13 cellular contexts compared by ENCODE assay signal in the genomic region with DNA sequence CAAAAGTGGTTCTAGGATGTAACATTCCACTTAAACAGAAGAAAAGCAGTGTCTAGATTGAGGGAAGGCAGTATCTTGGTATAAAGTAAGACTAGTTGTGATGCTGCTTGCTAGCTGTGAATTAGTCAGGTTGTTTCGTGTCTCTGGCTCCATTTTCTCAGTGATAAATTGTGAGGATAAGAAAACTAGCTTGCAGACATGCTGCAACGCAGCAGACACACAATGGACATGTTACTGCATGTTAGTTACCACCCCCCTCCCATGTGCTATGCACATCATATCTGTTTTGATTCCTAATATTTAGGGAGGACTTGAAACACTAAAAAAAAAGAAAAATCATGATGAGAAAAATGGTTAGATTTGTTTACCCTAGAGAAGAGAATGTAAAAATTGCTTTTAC.
"Had no signal": no experiment of that assay in that cellular context is flagged by ENCODE, and none has a peak within 500 bp of the region (broad histone marks: within the 10 kb centered on the region; RNA-seq: fewer than 3 reads in every experiment).

No MANE protein-coding gene starts in this region.

- H3K36me3 ChIP-seq: tibial nerve had no signal

- DNase-seq: activated effector memory CD4-positive, alpha-beta T cell treated with anti-CD3 and anti-CD28 coated beads, Interleukin-2, amount 50 U/mL, for 16 hours; activated naive CD8-positive, alpha-beta T cell treated with anti-CD3 and anti-CD28 coated beads, Interleukin-2, amount 10 ng/mL, durations not matched to agents 7 days and 5 days; effector memory CD4-positive, alpha-beta T cell; foreskin melanocyte; immature natural killer cell; left cardiac atrium; naive B cell; stimulated activated CD4-positive, alpha-beta T cell treated with anti-CD3 and anti-CD28 coated beads, Interleukin-2, amount 100 ng/mL, for 48 hours; stimulated activated naive B cell treated with anti-CD40 and anti-IgM and Interleukin-4, amounts not matched to agents 10 μg/mL and 1 μg/mL and 100 μg/mL, for 72 hours had no signal

- H3K27ac ChIP-seq: tibial nerve had no signal

- H3K9me3 ChIP-seq: tibial nerve had no signal

- H3K27me3 ChIP-seq: tibial nerve had no signal

- H3K36me3 Mint-ChIP-seq: activated naive CD8-positive, alpha-beta T cell treated with anti-CD3 and anti-CD28 coated beads, Interleukin-2, amount 10 ng/mL, durations not matched to agents 7 days and 5 days; immature natural killer cell; naive B cell had no signal

- H3K9me3 Mint-ChIP-seq: activated naive CD8-positive, alpha-beta T cell treated with anti-CD3 and anti-CD28 coated beads, Interleukin-2, amount 10 ng/mL, durations not matched to agents 7 days and 5 days; dendritic cell treated with granulocyte-macrophage colony-stimulating factor and Interleukin-4, amounts not matched to agents 40 ng/mL and 50 ng/mL, for 4 days; immature natural killer cell; naive B cell; stimulated activated naive B cell treated with anti-CD40 and anti-IgM and Interleukin-4, amounts not matched to agents 10 μg/mL and 1 μg/mL and 100 μg/mL, for 72 hours had no signal

- H3K4me3 Mint-ChIP-seq: activated naive CD8-positive, alpha-beta T cell treated with anti-CD3 and anti-CD28 coated beads, Interleukin-2, amount 10 ng/mL, durations not matched to agents 7 days and 5 days; dendritic cell treated with granulocyte-macrophage colony-stimulating factor and Interleukin-4, amounts not matched to agents 40 ng/mL and 50 ng/mL, for 4 days; stimulated activated naive B cell treated with anti-CD40 and anti-IgM and Interleukin-4, amounts not matched to agents 10 μg/mL and 1 μg/mL and 100 μg/mL, for 72 hours had no signal

- H3K27ac Mint-ChIP-seq: activated naive CD8-positive, alpha-beta T cell treated with anti-CD3 and anti-CD28 coated beads, Interleukin-2, amount 10 ng/mL, durations not matched to agents 7 days and 5 days; dendritic cell treated with granulocyte-macrophage colony-stimulating factor and Interleukin-4, amounts not matched to agents 40 ng/mL and 50 ng/mL, for 4 days; naive B cell; stimulated activated naive B cell treated with anti-CD40 and anti-IgM and Interleukin-4, amounts not matched to agents 10 μg/mL and 1 μg/mL and 100 μg/mL, for 72 hours had no signal

- H3K4me3 ChIP-seq: lung, tibial nerve had no signal

- H3K27me3 Mint-ChIP-seq: activated naive CD8-positive, alpha-beta T cell treated with anti-CD3 and anti-CD28 coated beads, Interleukin-2, amount 10 ng/mL, durations not matched to agents 7 days and 5 days; dendritic cell treated with granulocyte-macrophage colony-stimulating factor and Interleukin-4, amounts not matched to agents 40 ng/mL and 50 ng/mL, for 4 days; naive B cell; stimulated activated naive B cell treated with anti-CD40 and anti-IgM and Interleukin-4, amounts not matched to agents 10 μg/mL and 1 μg/mL and 100 μg/mL, for 72 hours had no signal

- ATAC-seq: activated CD4-positive, CD25-positive, alpha-beta regulatory T cell treated with anti-CD3 and anti-CD28 coated beads, Interleukin-2, amount 50 U/mL, for 24 hours; left cardiac atrium; stimulated activated naive B cell treated with anti-CD40 and anti-IgM and Interleukin-4, amounts not matched to agents 10 μg/mL and 1 μg/mL and 100 μg/mL, for 72 hours had no signal
